In genomic region chr5:168580779-168581469, GRCh38 we compare ENCODE assay signal across 11 cellular contexts. TPM values are rescaled to one million over a fixed set of nuclear protein-coding genes. Genes with fewer than 3 reads are reported as not detected.
DNase-seq lines count a peak whose midpoint lies in the region; TF ChIP-seq lines count a peak whose summit lies in the region.
"Not testable (repeated sequence)": the region's sequence is repeated elsewhere in the genome, so short reads cannot be mapped to it uniquely, and the experiment has no call there.
"Had no signal": no experiment of that assay in that cellular context is flagged by ENCODE, and none has a peak within 500 bp of the region (broad histone marks: within the 10 kb centered on the region; RNA-seq: fewer than 3 reads in every experiment).

No MANE protein-coding gene starts in this region.

- H2AFZ ChIP-seq in PC-9: not testable (repeated sequence)

- H3K4me1 Mint-ChIP-seq in Caco-2 (ENCODE audit: low read depth, unreplicated experiment) (peaks cover 11% of the 10 kb centered on the region), MCF 10A (ENCODE audit: insufficient read depth, unreplicated experiment) (peaks cover 18% of the 10 kb centered on the region), neural crest cell (peaks cover 38% of the 10 kb centered on the region)
- H3K4me1 Mint-ChIP-seq in activated T-cell treated with anti-CD3 and anti-CD28 coated beads, Interleukin-2, amount 50 U/mL, for 24 hours (ENCODE audit: low read depth): peaks cover 26% of the 10 kb centered on the region

- not testable (repeated sequence) for H3K9me3 ChIP-seq in Caco-2; HUES6 (ENCODE audit: control insufficient read depth, insufficient read depth, low read depth, low read length); PC-9 (ENCODE audit: insufficient read depth, low read depth); cardiac muscle cell (ENCODE audit: low read depth)

- H3K27ac Mint-ChIP-seq in Caco-2 (ENCODE audit: unreplicated experiment) (peak overlapping the region; percentile 95), MCF 10A (ENCODE audit: low read depth, unreplicated experiment) (peak overlapping the region; percentile 96)
- H3K27ac Mint-ChIP-seq in activated T-cell treated with anti-CD3 and anti-CD28 coated beads, Interleukin-2, amount 50 U/mL, for 24 hours: peak overlapping the region; percentile 33
- H3K27ac Mint-ChIP-seq in neural crest cell (ENCODE audit: unreplicated experiment): not testable (repeated sequence)

- H3K9me3 Mint-ChIP-seq in Caco-2 (ENCODE audit: unreplicated experiment); activated T-cell treated with anti-CD3 and anti-CD28 coated beads, Interleukin-2, amount 50 U/mL, for 24 hours; MCF 10A (ENCODE audit: unreplicated experiment); neural crest cell: not testable (repeated sequence)

- H3K36me3 Mint-ChIP-seq in Caco-2 (ENCODE audit: insufficient read depth, unreplicated experiment): peaks cover 21% of the 10 kb centered on the region
- H3K36me3 Mint-ChIP-seq in activated T-cell treated with anti-CD3 and anti-CD28 coated beads, Interleukin-2, amount 50 U/mL, for 24 hours (ENCODE audit: low read depth): peaks cover 24% of the 10 kb centered on the region
- not testable (repeated sequence) for H3K36me3 Mint-ChIP-seq in MCF 10A (ENCODE audit: insufficient read depth, unreplicated experiment); neural crest cell (ENCODE audit: low read depth)

- H3K4me3 Mint-ChIP-seq in Caco-2 (ENCODE audit: unreplicated experiment) (peak overlapping the region; percentile 92), MCF 10A (ENCODE audit: unreplicated experiment) (peak overlapping the region; percentile 83), neural crest cell (peak overlapping the region; percentile 55)
- not testable (repeated sequence) for H3K4me3 Mint-ChIP-seq in activated T-cell treated with anti-CD3 and anti-CD28 coated beads, Interleukin-2, amount 50 U/mL, for 24 hours

- TF ChIP-seq CTCF in Caco-2 (IDR thresholded peaks at IDR 0.05; ENCODE audit: insufficient read depth in 1 of 2, low read depth in 1 of 2, low read length in 1 of 2, severe bottlenecking in 1 of 2, unreplicated experiment in 1 of 2); PC-9 (conservative IDR thresholded peaks at IDR 0.05); MCF 10A (IDR thresholded peaks at IDR 0.05; ENCODE audit: unreplicated experiment); cardiac muscle cell (IDR thresholded peaks at IDR 0.05; ENCODE audit: low read depth, low read length); neural crest cell (conservative IDR thresholded peaks at IDR 0.05): not testable (repeated sequence)

- not testable (repeated sequence) for BruUV-seq in Caco-2 (replicated peaks; lab: Mats Ljungman, UMichigan); PC-9 (replicated peaks; lab: Mats Ljungman, UMichigan); MCF 10A (replicated peaks; lab: Mats Ljungman, UMichigan)

- H3K36me3 ChIP-seq in Caco-2 (ENCODE audit: control insufficient read depth, insufficient read depth, low read length); HUES6 (ENCODE audit: control insufficient read depth, insufficient read depth, low read length); PC-9 (ENCODE audit: low read depth); cardiac muscle cell: not testable (repeated sequence)

- H3K27ac ChIP-seq in HUES6 (ENCODE audit: low read depth, low read length) (0 out of 2 replicates have a peak overlapping the region, but pooled peaks have one; percentile 71), cardiac muscle cell (peak overlapping the region; percentile 92)
- H3K27ac ChIP-seq in PC-9: not testable (repeated sequence)

- H3K27me3 ChIP-seq in Caco-2 (replicated peaks; ENCODE audit: control insufficient read depth, insufficient read depth, low read length); HUES6 (ENCODE audit: control insufficient read depth, insufficient read depth, low read length); PC-9 (ENCODE audit: insufficient read depth, low read depth); cardiac muscle cell: not testable (repeated sequence)

- POLR2A ChIA-PET in Caco-2 (lab: Charles Lee); PC-9 (lab: Charles Lee; ENCODE audit: unreplicated experiment): not testable (repeated sequence)
- POLR2A ChIA-PET in MCF 10A (lab: Yijun Ruan, JAX): interaction anchor here (1.1 to 3.9 kb wide), 11 partner anchors 10 to 87 kb away, joined by 4 to 101 read pairs (median 10); no protein-coding TSS in a partner anchor

- H3F3A ChIP-seq in PC-9 (ENCODE audit: insufficient read depth, low read depth): not testable (repeated sequence)

- peaks cover 21% of the 10 kb centered on the region for H4K20me1 ChIP-seq in PC-9 (ENCODE audit: insufficient read depth)

- not testable (repeated sequence) for H3K9ac ChIP-seq in HUES6 (ENCODE audit: low read length)

- peaks cover 30% of the 10 kb centered on the region for H3K79me2 ChIP-seq in PC-9 (ENCODE audit: low read depth)

- not testable (repeated sequence) for DNase-seq in Caco-2; PC-9; activated T-cell treated with anti-CD3 and anti-CD28 coated beads, Interleukin-2, amount 50 U/mL, for 24 hours; MCF 10A (ENCODE audit: unreplicated experiment); neural crest cell (ENCODE audit: low read depth, low spot score)
- DNase-seq in cardiac muscle cell (ENCODE audit: low read depth in 1 of 2, low spot score in 1 of 2): peak in 1 of 2 donors; percentile 26

- not testable (repeated sequence) for H3K9me2 ChIP-seq in PC-9 (ENCODE audit: insufficient read depth)

- H3K4me2 ChIP-seq in PC-9: peak overlapping the region; percentile 93; the same call in 1 of the 2 replicates

- H3K4me1 ChIP-seq in Caco-2; cardiac muscle cell (ENCODE audit: low read depth): not testable (repeated sequence)
- H3K4me1 ChIP-seq in HUES6 (ENCODE audit: control insufficient read depth, insufficient read depth, low read length): peaks cover 15% of the 10 kb centered on the region
- H3K4me1 ChIP-seq in PC-9 (replicated peaks; ENCODE audit: insufficient read depth): peaks cover 21% of the 10 kb centered on the region

- CTCF ChIA-PET in Caco-2 (lab: Charles Lee); PC-9 (lab: Charles Lee): not testable (repeated sequence)
- CTCF ChIA-PET in MCF 10A (lab: Yijun Ruan, JAX): interaction anchor here (0.7 to 0.8 kb wide), 2 partner anchors 67 to 70 kb away, joined by 4 read pairs; no protein-coding TSS in a partner anchor

- H3K27me3 Mint-ChIP-seq in Caco-2 (ENCODE audit: insufficient read depth, unreplicated experiment); activated T-cell treated with anti-CD3 and anti-CD28 coated beads, Interleukin-2, amount 50 U/mL, for 24 hours; MCF 10A (ENCODE audit: insufficient read depth, unreplicated experiment); neural crest cell (ENCODE audit: low read depth): not testable (repeated sequence)

- H3K4me3 ChIP-seq in Caco-2 (ENCODE audit: low read depth, low read length); HUES6 (ENCODE audit: low read depth, low read length); PC-9; cardiac muscle cell: not testable (repeated sequence)

- intact Hi-C loops in Caco-2 (cut with micrococcal nuclease; ENCODE audit: unreplicated experiment); PC-9 (cut with micrococcal nuclease; ENCODE audit: unreplicated experiment); MCF 10A (cut with micrococcal nuclease): not testable (repeated sequence)

RNA-seq across cellular contexts. Expression of gene PANK3, which starts 1.8 kb away (rescaled TPM):
- total RNA-seq in Caco-2 (2022) (99.6 and 104 TPM in 2 replicates), PC-9 (2021) (44.6 and 60.8 TPM in 2 replicates), MCF 10A (2022) (96.2 and 117 TPM in 2 replicates), cardiac muscle cell (40.7 and 57.7 TPM in 2 replicates), neural crest cell (121 and 135 TPM in 2 replicates)
- polyA plus RNA-seq in cardiac muscle cell: 14.5 and 23.0 TPM in 2 replicates

RNA-seq across cellular contexts. Expression of gene FBLL1, which starts 51.8 kb away (rescaled TPM):
- not detected in 2 replicates for total RNA-seq in Caco-2 (2022)
- not detected in 2 replicates for total RNA-seq in PC-9 (2021)
- total RNA-seq in MCF 10A (2022): 0.42 TPM in 1 of 2 replicates, not detected in the other
- 0.63 and 1.2 TPM in 2 replicates for total RNA-seq in cardiac muscle cell
- polyA plus RNA-seq in cardiac muscle cell: 0.15 TPM in 1 of 2 replicates, not detected in the other
- total RNA-seq in neural crest cell: 5.9 and 7.3 TPM in 2 replicates
- total RNA-seq: CD4-positive, CD25-positive, alpha-beta regulatory T cell; G401; HT-29; Right ventricle myocardium inferior had no signal
- polyA plus RNA-seq: CD4-positive, CD25-positive, alpha-beta regulatory T cell had no signal
